Comparison of ENCODE assay signal across 24 cellular contexts in genomic region chr13:106696140-106696539, GRCh38.
"Had no signal": no experiment of that assay in that cellular context is flagged by ENCODE, and none has a peak within 500 bp of the region (broad histone marks: within the 10 kb centered on the region; RNA-seq: fewer than 3 reads in every experiment).

No MANE protein-coding gene starts in this region.

- H3K27me3 ChIP-seq: esophagus muscularis mucosa, foreskin keratinocyte, ovary, sigmoid colon, tibial nerve, upper lobe of left lung had no signal

- DNase-seq: dermis blood vessel endothelial cell; effector memory CD4-positive, alpha-beta T cell; foreskin keratinocyte; glutamatergic neuron; mesenchymal stem cell; mucosa of descending colon; naive B cell; nephron progenitor cell; occipital lobe; ovary; posterior cingulate gyrus; psoas muscle; right cardiac atrium; sigmoid colon; stimulated activated CD4-positive, alpha-beta T cell treated with anti-CD3 and anti-CD28 coated beads, Interleukin-4, amount 100 ng/mL, for 4 hours; stimulated activated naive B cell treated with anti-CD40 and anti-IgM and Interleukin-4, amounts not matched to agents 10 μg/mL and 1 μg/mL and 100 μg/mL, for 72 hours; upper lobe of left lung had no signal

- H3K27me3 Mint-ChIP-seq: naive B cell; stimulated activated naive B cell treated with anti-CD40 and anti-IgM and Interleukin-4, amounts not matched to agents 10 μg/mL and 1 μg/mL and 100 μg/mL, for 72 hours; stimulated activated naive CD8-positive, alpha-beta T cell treated with anti-CD3 and anti-CD28 coated beads, Interleukin-15, Interleukin-2, amounts not matched to agents 100 ng/mL and 50 ng/mL, for 24 hours had no signal

- H3K4me1 ChIP-seq: foreskin keratinocyte, psoas muscle, sigmoid colon, tibial nerve had no signal

- H3K9me3 ChIP-seq: esophagus muscularis mucosa, mucosa of descending colon, ovary, psoas muscle, sigmoid colon, thoracic aorta, tibial nerve, upper lobe of left lung had no signal

- H3K36me3 Mint-ChIP-seq: mesothelial cell of epicardium; naive B cell; stimulated activated naive B cell treated with anti-CD40 and anti-IgM and Interleukin-4, amounts not matched to agents 10 μg/mL and 1 μg/mL and 100 μg/mL, for 72 hours had no signal

- H3K4me3 Mint-ChIP-seq: mesothelial cell of epicardium; naive B cell; nephron progenitor cell; stimulated activated naive B cell treated with anti-CD40 and anti-IgM and Interleukin-4, amounts not matched to agents 10 μg/mL and 1 μg/mL and 100 μg/mL, for 72 hours; stimulated activated naive CD8-positive, alpha-beta T cell treated with anti-CD3 and anti-CD28 coated beads, Interleukin-15, Interleukin-2, amounts not matched to agents 100 ng/mL and 50 ng/mL, for 24 hours had no signal

- H3K4me3 ChIP-seq: coronary artery, esophagus muscularis mucosa, lung, mucosa of descending colon, ovary, psoas muscle, sigmoid colon, thoracic aorta, tibial nerve, upper lobe of left lung had no signal

- H3K27ac Mint-ChIP-seq: mesothelial cell of epicardium; naive B cell; nephron progenitor cell; stimulated activated naive B cell treated with anti-CD40 and anti-IgM and Interleukin-4, amounts not matched to agents 10 μg/mL and 1 μg/mL and 100 μg/mL, for 72 hours; stimulated activated naive CD8-positive, alpha-beta T cell treated with anti-CD3 and anti-CD28 coated beads, Interleukin-15, Interleukin-2, amounts not matched to agents 100 ng/mL and 50 ng/mL, for 24 hours had no signal

- H3K36me3 ChIP-seq: esophagus muscularis mucosa, ovary, sigmoid colon, thoracic aorta, tibial nerve, upper lobe of left lung had no signal

- H3K27ac ChIP-seq: coronary artery, esophagus muscularis mucosa, foreskin keratinocyte, ovary, psoas muscle, sigmoid colon, thoracic aorta, tibial nerve had no signal

- H3K4me1 Mint-ChIP-seq: stimulated activated naive B cell treated with anti-CD40 and anti-IgM and Interleukin-4, amounts not matched to agents 10 μg/mL and 1 μg/mL and 100 μg/mL, for 72 hours had no signal

- H3K9me3 Mint-ChIP-seq: mesothelial cell of epicardium; naive B cell; nephron progenitor cell; stimulated activated naive B cell treated with anti-CD40 and anti-IgM and Interleukin-4, amounts not matched to agents 10 μg/mL and 1 μg/mL and 100 μg/mL, for 72 hours; stimulated activated naive CD8-positive, alpha-beta T cell treated with anti-CD3 and anti-CD28 coated beads, Interleukin-15, Interleukin-2, amounts not matched to agents 100 ng/mL and 50 ng/mL, for 24 hours had no signal

- ATAC-seq: foreskin keratinocyte; mucosa of descending colon; psoas muscle; stimulated activated naive B cell treated with anti-CD40 and anti-IgM and Interleukin-4, amounts not matched to agents 10 μg/mL and 1 μg/mL and 100 μg/mL, for 72 hours had no signal
